30 cellular contexts compared by ENCODE assay signal in genomic region chr11:109818303-109818702, GRCh38.
DNase-seq lines count a peak whose midpoint lies in the region; ATAC-seq and TF ChIP-seq lines count a peak whose summit lies in the region.
"Had no signal": no experiment of that assay in that cellular context is flagged by ENCODE, and none has a peak within 500 bp of the region (broad histone marks: within the 10 kb centered on the region; RNA-seq: fewer than 3 reads in every experiment).

No MANE protein-coding gene starts in this region.

- H3K4me1 ChIP-seq in SK-N-SH (ENCODE audit: control insufficient read depth in 1 of 2, insufficient read depth in 2 of 2, low read depth in 1 of 2, low read length in 1 of 2), result no peaks in the 10 kb centered on the region
- H3K4me1 ChIP-seq in CD8-positive, alpha-beta memory T cell (ENCODE audit: insufficient read depth, low read length), result no peaks in the 10 kb centered on the region
- H3K4me1 ChIP-seq: BE2C, stomach, upper lobe of left lung had no signal

- POLR2A ChIA-PET in SK-N-SH (lab: Yijun Ruan, JAX), result no interaction called here
- POLR2A ChIA-PET in CD8-positive, alpha-beta memory T cell (lab: Charles Lee), result no interaction called here

- peak overlapping the region in 1 of 8 donors; percentile 58 for H3K27ac Mint-ChIP-seq in CD8-positive, alpha-beta memory T cell
- no peak overlapping the region for H3K27ac Mint-ChIP-seq in effector memory CD8-positive, alpha-beta T cell
- H3K27ac Mint-ChIP-seq: IgD-negative memory B cell, nephron, progenitor cell of endocrine pancreas had no signal

- no peak overlapping the region for H3K27ac ChIP-seq in SK-N-SH (ENCODE audit: low read depth in 2 of 2, low read length in 1 of 2)
- H3K27ac ChIP-seq in CD8-positive, alpha-beta memory T cell (ENCODE audit: low read depth, low read length), result no peak overlapping the region
- H3K27ac ChIP-seq: 22Rv1, esophagus muscularis mucosa, PC-9, stomach, upper lobe of left lung had no signal

- no peaks in the 10 kb centered on the region for H3K9me3 ChIP-seq in SK-N-SH
- H3K9me3 ChIP-seq in CD8-positive, alpha-beta memory T cell (ENCODE audit: low read length), result no peaks in the 10 kb centered on the region
- H3K9me3 ChIP-seq: BE2C, esophagus muscularis mucosa, MG63, stomach, upper lobe of left lung had no signal

- peak overlapping the region in 6 of 7 donors; percentile 1 to 83 (median 68) for H3K4me3 Mint-ChIP-seq in CD8-positive, alpha-beta memory T cell
- peak overlapping the region; percentile 6 to 68 for H3K4me3 Mint-ChIP-seq in effector memory CD8-positive, alpha-beta T cell
- H3K4me3 Mint-ChIP-seq: nephron had no signal

- H3F3A ChIP-seq in SK-N-SH (replicated peaks; ENCODE audit: insufficient read depth), result no peaks in the 10 kb centered on the region

- DNase-seq in SK-N-SH, result no peak
- DNase-seq in CD8-positive, alpha-beta memory T cell, result no peak
- no peak for DNase-seq in effector memory CD8-positive, alpha-beta T cell
- no peak for DNase-seq in COLO668 (lab: John Stamatoyannopoulos, UW; ENCODE audit: unreplicated experiment)
- no peak for DNase-seq in nucleus accumbens (lab: John Stamatoyannopoulos, UW)
- DNase-seq: activated CD4-positive, alpha-beta T cell treated with anti-CD3 and anti-CD28 coated beads for 1 hour; activated effector memory CD4-positive, alpha-beta T cell treated with Interleukin-2 at 50 U/mL for 16 hours; anterior cingulate cortex; BE2C; caudate nucleus; DMS 273 treated with DMSO at 0.1 percent for 48 hours; GOT3; left colon; mesendoderm; MG63; NCI-H1436 treated with DMSO at 0.1 percent for 48 hours; NCI-H774; stimulated activated CD4-positive, alpha-beta T cell treated with anti-CD3 and anti-CD28 coated beads, Interleukin-2, amount 100 ng/mL, for 24 hours; stomach; T1000; upper lobe of left lung had no signal

- H3K36me3 Mint-ChIP-seq in CD8-positive, alpha-beta memory T cell, result no peaks in the 10 kb centered on the region
- no peaks in the 10 kb centered on the region for H3K36me3 Mint-ChIP-seq in effector memory CD8-positive, alpha-beta T cell (ENCODE audit: insufficient read depth)
- H3K36me3 Mint-ChIP-seq: IgD-negative memory B cell had no signal

- H3K9ac ChIP-seq in SK-N-SH, result no peak overlapping the region

- H2AFZ ChIP-seq in SK-N-SH (ENCODE audit: low read depth), result 0 out of 2 replicates have a peak overlapping the region, but pooled peaks have one; percentile 43
- H2AFZ ChIP-seq: PC-9 had no signal

- no peaks in the 10 kb centered on the region for H3K36me3 ChIP-seq in SK-N-SH (replicated peaks in 1 of 2; ENCODE audit: control insufficient read depth in 1 of 2, insufficient read depth in 2 of 2, low read length in 1 of 2)
- no peaks in the 10 kb centered on the region for H3K36me3 ChIP-seq in CD8-positive, alpha-beta memory T cell (ENCODE audit: insufficient read depth, low read length)
- H3K36me3 ChIP-seq: BE2C, esophagus muscularis mucosa, MG63, stomach, upper lobe of left lung had no signal

- no peak overlapping the region for H3K4me3 ChIP-seq in SK-N-SH (ENCODE audit: low read depth in 2 of 2, low read length in 1 of 2)
- H3K4me3 ChIP-seq in CD8-positive, alpha-beta memory T cell (ENCODE audit: low read length), result no peak overlapping the region
- H3K4me3 ChIP-seq: esophagus muscularis mucosa, MG63, PC-9, stomach, upper lobe of left lung had no signal

- no peaks in the 10 kb centered on the region for H3K9me2 ChIP-seq in SK-N-SH

- no peak for TF ChIP-seq CTCF in SK-N-SH (IDR thresholded peaks at IDR 0.05)

- peaks cover 0 to 2% of the 10 kb centered on the region in 2 donors for H3K27me3 Mint-ChIP-seq in CD8-positive, alpha-beta memory T cell
- H3K27me3 Mint-ChIP-seq in effector memory CD8-positive, alpha-beta T cell, result no peaks in the 10 kb centered on the region
- H3K27me3 Mint-ChIP-seq: IgD-negative memory B cell, progenitor cell of endocrine pancreas had no signal

- no peak overlapping the region for H3K4me2 ChIP-seq in SK-N-SH
- H3K4me2 ChIP-seq: PC-9 had no signal

- no peak for ATAC-seq in SK-N-SH treated with all-trans-retinoic acid at 6 μM for 48 hours
- peak; percentile 60 for ATAC-seq in HG03354 (IDR thresholded peaks at IDR 0.05; ENCODE audit: poor library complexity, severe bottlenecking, unreplicated experiment)
- no peak for ATAC-seq in effector memory CD8-positive, alpha-beta T cell (replicated peaks)
- no peak for ATAC-seq in esophagus mucosa
- ATAC-seq: left colon had no signal

- no peaks in the 10 kb centered on the region for H3K79me2 ChIP-seq in SK-N-SH (ENCODE audit: insufficient read depth)

- CTCF ChIA-PET in SK-N-SH (lab: Yijun Ruan, JAX), result no interaction called here
- CTCF ChIA-PET in CD8-positive, alpha-beta memory T cell (lab: Charles Lee), result no interaction called here

- TF ChIP-seq EP300 in SK-N-SH (IDR thresholded peaks at IDR 0.05; ENCODE audit: borderline replicate concordance in 1 of 2, low read depth in 1 of 2, low read length in 1 of 2), result no peak

- no peaks in the 10 kb centered on the region for H3K9me3 Mint-ChIP-seq in CD8-positive, alpha-beta memory T cell
- H3K9me3 Mint-ChIP-seq in effector memory CD8-positive, alpha-beta T cell, result peaks cover 0 to 2% of the 10 kb centered on the region in 2 donors
- H3K9me3 Mint-ChIP-seq: IgD-negative memory B cell, nephron had no signal

- WGBS in SK-N-SH (ENCODE audit: low lambda C conversion rate), result 72% methylated on average over 9 of the region's 9 CpGs

- H3K4me1 Mint-ChIP-seq in CD8-positive, alpha-beta memory T cell, result peaks cover 0 to 5% (median 2%) of the 10 kb centered on the region in 3 donors
- H3K4me1 Mint-ChIP-seq in effector memory CD8-positive, alpha-beta T cell (ENCODE audit: low read depth in 2 of 2), result no peaks in the 10 kb centered on the region
- H3K4me1 Mint-ChIP-seq: nephron had no signal

- H3K27me3 ChIP-seq in SK-N-SH (ENCODE audit: insufficient read depth), result no peaks in the 10 kb centered on the region
- no peaks in the 10 kb centered on the region for H3K27me3 ChIP-seq in CD8-positive, alpha-beta memory T cell (ENCODE audit: insufficient read depth, low read length, poor library complexity, severe bottlenecking)
- H3K27me3 ChIP-seq: esophagus muscularis mucosa, MG63, stomach, upper lobe of left lung had no signal

- no peaks in the 10 kb centered on the region for H4K20me1 ChIP-seq in SK-N-SH (ENCODE audit: insufficient read depth)

- TF ChIP-seq RAD21 in SK-N-SH (IDR thresholded peaks at IDR 0.05; ENCODE audit: low read length), result no peak

TF ChIP-seq in SK-N-SH, 30 proteins besides CTCF, POLR2A, EP300 and RAD21:
- no peak for TF ChIP-seq MXI1 (IDR thresholded peaks at IDR 0.05; ENCODE audit: low read depth, low read length)
TF ChIP-seq in SK-N-SH: peak in this region for 0.

TF ChIP-seq in SK-N-SH treated with all-trans-retinoic acid at 6 μM for 48 hours, 23 proteins besides CTCF, POLR2A, EP300 and RAD21 (continues in another document):
- TF ChIP-seq GLIS3 (CRISPR knock-in tag; IDR thresholded peaks at IDR 0.05) (no peak), ZNF565 (CRISPR knock-in tag; conservative IDR thresholded peaks at IDR 0.05; ENCODE audit: low read depth) (no peak), CSRNP3 (CRISPR knock-in tag; IDR thresholded peaks at IDR 0.05) (no peak), ZC3H10 (CRISPR knock-in tag; IDR thresholded peaks at IDR 0.05) (no peak), ARNTL (CRISPR knock-in tag; IDR thresholded peaks at IDR 0.05; ENCODE audit: borderline replicate concordance, low read depth) (no peak), SNAI2 (CRISPR knock-in tag; IDR thresholded peaks at IDR 0.05) (no peak), ZNF70 (CRISPR knock-in tag; IDR thresholded peaks at IDR 0.05) (no peak), ZFP3 (CRISPR knock-in tag; IDR thresholded peaks at IDR 0.05) (no peak), RARB (CRISPR knock-in tag; IDR thresholded peaks at IDR 0.05) (no peak), ZFP30 (CRISPR knock-in tag; IDR thresholded peaks at IDR 0.05) (no peak), POU6F1 (CRISPR knock-in tag; IDR thresholded peaks at IDR 0.05; ENCODE audit: borderline replicate concordance, low read depth) (no peak), BACH2 (CRISPR knock-in tag; IDR thresholded peaks at IDR 0.05; ENCODE audit: borderline replicate concordance) (no peak), ISL1 (CRISPR knock-in tag; IDR thresholded peaks at IDR 0.05) (no peak), ZNF8 (CRISPR knock-in tag; IDR thresholded peaks at IDR 0.05) (no peak), TCF4 (CRISPR knock-in tag; IDR thresholded peaks at IDR 0.05; ENCODE audit: borderline replicate concordance) (no peak), TOX (CRISPR knock-in tag; IDR thresholded peaks at IDR 0.05; ENCODE audit: borderline replicate concordance) (no peak), ESRRG (CRISPR knock-in tag; IDR thresholded peaks at IDR 0.05) (no peak)
